ENCODE assay signal across 24 cellular contexts in the genomic region with DNA sequence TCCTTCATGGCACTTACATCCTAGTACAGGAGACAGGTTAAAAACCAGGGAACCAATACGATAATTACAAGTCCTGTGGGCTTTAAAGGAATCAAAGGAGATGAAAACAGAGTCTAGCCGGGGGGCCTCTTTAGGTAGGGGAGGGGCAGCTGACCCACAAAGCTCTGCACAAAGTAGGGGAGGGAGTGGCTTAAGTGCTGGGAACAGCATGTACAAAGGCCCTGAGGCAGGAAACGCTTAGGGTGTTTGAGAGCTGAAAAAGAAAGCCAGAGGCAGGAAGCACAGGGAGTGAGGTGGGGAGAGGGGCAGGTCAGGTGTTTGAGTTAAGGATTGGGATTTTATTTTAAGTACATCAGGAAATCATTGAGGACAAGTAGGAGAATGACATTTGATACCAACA. TPM values are rescaled to one million over a fixed set of nuclear protein-coding genes. Genes with fewer than 3 reads are reported as not detected.
A peak's percentile ranks its signal among the peaks of the same experiment; 100 is the strongest.
DNase-seq lines count a peak whose midpoint lies in the region; ATAC-seq and TF ChIP-seq lines count a peak whose summit lies in the region.
"Had no signal": no experiment of that assay in that cellular context is flagged by ENCODE, and none has a peak within 500 bp of the region (broad histone marks: within the 10 kb centered on the region; RNA-seq: fewer than 3 reads in every experiment).

No MANE protein-coding gene starts in this region.

- no peaks in the 10 kb centered on the region for H3K27me3 Mint-ChIP-seq in activated CD4-positive, alpha-beta T cell treated with anti-CD3 and anti-CD28 coated beads, Interleukin-2, amount 10 ng/mL, durations not matched to agents 24 days and 14 days
- H3K27me3 Mint-ChIP-seq in nephron progenitor cell (ENCODE audit: low read depth, poor library complexity) (no peaks in the 10 kb centered on the region), immature natural killer cell (ENCODE audit: low read depth in 3 of 3) (no peaks in the 10 kb centered on the region)
- H3K27me3 Mint-ChIP-seq: CD8-positive, alpha-beta memory T cell had no signal

- ATAC-seq in GM18867 (IDR thresholded peaks at IDR 0.05; ENCODE audit: unreplicated experiment): no peak

- peaks cover 33% of the 10 kb centered on the region for H3K4me1 Mint-ChIP-seq in activated CD4-positive, alpha-beta T cell treated with anti-CD3 and anti-CD28 coated beads, Interleukin-2, amount 10 ng/mL, durations not matched to agents 24 days and 14 days
- H3K4me1 Mint-ChIP-seq in nephron progenitor cell (peaks cover 43% of the 10 kb centered on the region), immature natural killer cell (peaks cover 19 to 28% of the 10 kb centered on the region in 2 donors)

- intact Hi-C loops in activated CD4-positive, alpha-beta T cell treated with anti-CD3 and anti-CD28 coated beads, Interleukin-2, amount 10 ng/mL, durations not matched to agents 24 days and 14 days (cut with micrococcal nuclease): no loop called here

- H3K36me3 Mint-ChIP-seq in activated CD4-positive, alpha-beta T cell treated with anti-CD3 and anti-CD28 coated beads, Interleukin-2, amount 10 ng/mL, durations not matched to agents 24 days and 14 days (ENCODE audit: low read depth): peaks cover 42% of the 10 kb centered on the region
- H3K36me3 Mint-ChIP-seq in nephron progenitor cell (ENCODE audit: low read depth) (peaks cover 61% of the 10 kb centered on the region), immature natural killer cell (peaks cover 16 to 37% (median 31%) of the 10 kb centered on the region in 3 donors)

- H3K27ac ChIP-seq in coronary artery: no peak overlapping the region
- H3K27ac ChIP-seq: SK-N-MC had no signal

- H3K4me3 Mint-ChIP-seq in activated CD4-positive, alpha-beta T cell treated with anti-CD3 and anti-CD28 coated beads, Interleukin-2, amount 10 ng/mL, durations not matched to agents 24 days and 14 days: no peak overlapping the region
- H3K4me3 Mint-ChIP-seq in nephron progenitor cell (no peak overlapping the region), immature natural killer cell (no peak overlapping the region)
- H3K4me3 Mint-ChIP-seq: CD14-positive monocyte; CD8-positive, alpha-beta memory T cell had no signal

- H3K9me3 Mint-ChIP-seq in activated CD4-positive, alpha-beta T cell treated with anti-CD3 and anti-CD28 coated beads, Interleukin-2, amount 10 ng/mL, durations not matched to agents 24 days and 14 days: no peaks in the 10 kb centered on the region
- H3K9me3 Mint-ChIP-seq in nephron progenitor cell (no peaks in the 10 kb centered on the region), immature natural killer cell (peaks cover 0 to 1% (median 0%) of the 10 kb centered on the region in 6 donors)
- H3K9me3 Mint-ChIP-seq: CD14-positive monocyte; CD8-positive, alpha-beta memory T cell had no signal

- TF ChIP-seq CTCF in coronary artery (IDR thresholded peaks at IDR 0.05): no peak
- no peak for TF ChIP-seq CTCF in nephron progenitor cell (IDR thresholded peaks at IDR 0.05)

- peak overlapping the region; percentile 45 for H3K27ac Mint-ChIP-seq in activated CD4-positive, alpha-beta T cell treated with anti-CD3 and anti-CD28 coated beads, Interleukin-2, amount 10 ng/mL, durations not matched to agents 24 days and 14 days
- H3K27ac Mint-ChIP-seq in nephron progenitor cell: peak overlapping the region; percentile 27
- H3K27ac Mint-ChIP-seq in immature natural killer cell: peak overlapping the region in 1 of 6 donors; percentile 9

- H3K4me3 ChIP-seq in Jurkat, Clone E6-1 (ENCODE audit: low read length): no peak overlapping the region
- no peak overlapping the region for H3K4me3 ChIP-seq in coronary artery
- H3K4me3 ChIP-seq: SK-N-MC had no signal

- DNase-seq in activated CD4-positive, alpha-beta T cell treated with anti-CD3 and anti-CD28 coated beads, Interleukin-2, amount 10 ng/mL, durations not matched to agents 24 days and 14 days: no peak
- no peak for DNase-seq in activated CD4-positive, alpha-beta T cell treated with anti-CD3 and anti-CD28 coated beads for 1 hour
- peak; percentile 57 for DNase-seq in Jurkat, Clone E6-1 (ENCODE audit: low read depth, low spot score)
- DNase-seq in coronary artery (ENCODE audit: low spot score) (peak; percentile 35), nephron progenitor cell (no peak), immature natural killer cell (no peak), COR-L47 (lab: John Stamatoyannopoulos, UW) (no peak)
- DNase-seq: 8988T; ACHN; BE2C; CD8-positive, alpha-beta memory T cell; DMS153; H7; IMR-90; NCI-H1092; NCI-H1417 treated with DMSO at 0.1 percent for 48 hours; NCI-H1694 treated with DMSO at 0.1 percent for 48 hours; NCI-H2081; NCI-H226; NCI-H510A; SIG-M5 had no signal

RNA-seq across cellular contexts. Expression of gene ZNF664, which starts 37.7 kb away (rescaled TPM):
- 63.2 and 69.3 TPM in 2 replicates for total RNA-seq in activated CD4-positive, alpha-beta T cell treated with anti-CD3 and anti-CD28 coated beads, Interleukin-2, amount 10 ng/mL, durations not matched to agents 24 days and 14 days
- polyA plus RNA-seq in Jurkat, Clone E6-1 (2012; ENCODE audit: insufficient read depth, insufficient read length): 66.9 TPM
- polyA plus RNA-seq in immature natural killer cell: 10 to 100 TPM in 1 of 3 donors, 1 to 10 TPM in 2; 2.1 to 12.9 (median 8.2) TPM

RNA-seq across cellular contexts. Expression of gene CCDC92, which starts 38.1 kb away (rescaled TPM):
- total RNA-seq in activated CD4-positive, alpha-beta T cell treated with anti-CD3 and anti-CD28 coated beads, Interleukin-2, amount 10 ng/mL, durations not matched to agents 24 days and 14 days: 7.3 and 7.5 TPM in 2 replicates
- polyA plus RNA-seq in Jurkat, Clone E6-1 (2012; ENCODE audit: insufficient read depth, insufficient read length): 15.9 TPM
- 10 to 100 TPM; 24.6 to 44.9 (median 25.1) TPM for polyA plus RNA-seq in immature natural killer cell

Comparison
In these comparisons a context has a peak if more than half of its experiments do, and no peak if none do; other contexts are left out.
1. DNase-seq: peak in Jurkat, Clone E6-1 (single experiment) and coronary artery (single experiment); none in activated CD4-positive, alpha-beta T cell treated with anti-CD3 and anti-CD28 coated beads, Interleukin-2, amount 10 ng/mL, durations not matched to agents 24 days and 14 days (single experiment), activated CD4-positive, alpha-beta T cell treated with anti-CD3 and anti-CD28 coated beads for 1 hour (single experiment), nephron progenitor cell (single experiment), immature natural killer cell (0 of 3) and COR-L47 (single experiment).